ENCODE assay signal across 8 cellular contexts in genomic region chr19:52786078-52786463, GRCh38. TPM values are rescaled to one million over a fixed set of nuclear protein-coding genes. Genes with fewer than 3 reads are reported as not detected.
A peak's percentile ranks its signal among the peaks of the same experiment; 100 is the strongest.
DNase-seq lines count a peak whose midpoint lies in the region; ATAC-seq and TF ChIP-seq lines count a peak whose summit lies in the region.

No MANE protein-coding gene starts in this region.

- peaks cover 0 to 8% (median 3%) of the 10 kb centered on the region in 3 donors for H3K9me3 Mint-ChIP-seq in IgD-negative memory B cell

- peak overlapping the region; percentile 77 for H3K4me3 ChIP-seq in AG10803 (ENCODE audit: low read length)
- peak overlapping the region; percentile 62 to 95 for H3K4me3 ChIP-seq in body of pancreas
- peak overlapping the region; percentile 75 for H3K4me3 ChIP-seq in suprapubic skin

- H3K27ac Mint-ChIP-seq in IgD-negative memory B cell = peak overlapping the region in 2 of 3 donors; percentile 88 to 96

- no peak for DNase-seq in AG10803 (ENCODE audit: low read depth)
- DNase-seq in GM20000 (ENCODE audit: low spot score) = peak; percentile 14
- peak; percentile 5 to 19 (median 14) for DNase-seq in body of pancreas
- peak; percentile 12 for DNase-seq in kidney tubule cell (ENCODE audit: low spot score)
- peak in 1 of 2 donors; percentile 66 for DNase-seq in suprapubic skin (ENCODE audit: low spot score in 2 of 2)
- no peak for DNase-seq in glomerular visceral epithelial cell (ENCODE audit: extremely low spot score)
- no peak for DNase-seq in putamen (ENCODE audit: low spot score)

- H3K36me3 Mint-ChIP-seq in IgD-negative memory B cell = peaks cover 7% of the 10 kb centered on the region

- H3K4me1 ChIP-seq in body of pancreas = peaks cover 15% of the 10 kb centered on the region
- H3K4me1 ChIP-seq in suprapubic skin = peaks cover 16% of the 10 kb centered on the region

- H3K27me3 Mint-ChIP-seq in IgD-negative memory B cell = no peaks in the 10 kb centered on the region

- H3K27me3 ChIP-seq in body of pancreas (no peaks in the 10 kb centered on the region), suprapubic skin (no peaks in the 10 kb centered on the region)

- WGBS in body of pancreas, 2 donors = 0 to 2% methylated on average over 11 to 23 of the region's 23 CpGs
- 3% methylated on average over 23 of the region's 23 CpGs for WGBS in suprapubic skin

- no peak for TF ChIP-seq EP300 in suprapubic skin (IDR thresholded peaks at IDR 0.05)

- H3K4me3 Mint-ChIP-seq in IgD-negative memory B cell = peak overlapping the region; percentile 94 to 98 (median 98)

- H3K4me1 Mint-ChIP-seq in IgD-negative memory B cell = peaks cover 19 to 24% (median 19%) of the 10 kb centered on the region in 3 donors

- no peaks in the 10 kb centered on the region for H3K9me3 ChIP-seq in body of pancreas
- H3K9me3 ChIP-seq in suprapubic skin = no peaks in the 10 kb centered on the region

- H3K27ac ChIP-seq in body of pancreas (peak overlapping the region; percentile 52 to 81 (median 76)), suprapubic skin (peak overlapping the region; percentile 73)

- peak; percentile 12 for ATAC-seq in body of pancreas

- no peak for TF ChIP-seq CTCF in AG10803 (conservative IDR thresholded peaks at IDR 0.05; ENCODE audit: low read length)
- no peak for TF ChIP-seq CTCF in GM20000 (IDR thresholded peaks at IDR 0.05; ENCODE audit: extremely low read depth, missing control alignments)
- no peak for TF ChIP-seq CTCF in body of pancreas (IDR thresholded peaks at IDR 0.05)
- no peak for TF ChIP-seq CTCF in suprapubic skin (IDR thresholded peaks at IDR 0.05)

- intact Hi-C loops in body of pancreas (cut with DNase I) = no loop called here

- TF ChIP-seq POLR2A in body of pancreas (IDR thresholded peaks at IDR 0.05) (no peak), suprapubic skin (IDR thresholded peaks at IDR 0.05) (no peak)

- no peaks in the 10 kb centered on the region for H3K36me3 ChIP-seq in body of pancreas (replicated peaks in 1 of 2; ENCODE audit: insufficient read depth in 1 of 2, low read depth in 2 of 2)
- H3K36me3 ChIP-seq in suprapubic skin = peaks cover 15% of the 10 kb centered on the region

RNA-seq across cellular contexts. Expression of gene ZNF600, which starts 0.5 kb away (rescaled TPM):
- polyA plus RNA-seq in IgD-negative memory B cell = 18.3 TPM
- total RNA-seq in body of pancreas (10 to 100 TPM in 1 of 2 donors, 1 to 10 TPM in 1; 7.3 to 10.9 TPM), suprapubic skin (10 to 100 TPM in 2 of 4 donors, 1 to 10 TPM in 2; 8.1 to 30.0 (median 10.9) TPM)

RNA-seq across cellular contexts. Expression of gene ZNF28, which starts 35.4 kb away (rescaled TPM):
- 22.3 TPM for polyA plus RNA-seq in IgD-negative memory B cell
- total RNA-seq in body of pancreas (1 to 10 TPM; 5.3 to 7.3 TPM), suprapubic skin (10 to 100 TPM; 10.0 to 16.7 (median 14.9) TPM)

RNA-seq across cellular contexts. Expression of gene ZNF611, which starts 51.2 kb away (rescaled TPM):
- 33.7 TPM for polyA plus RNA-seq in IgD-negative memory B cell
- 10 to 100 TPM in 1 of 2 donors, 1 to 10 TPM in 1; 6.0 to 19.8 TPM for total RNA-seq in body of pancreas
- 10 to 100 TPM in 2 of 4 donors, 1 to 10 TPM in 2; 6.2 to 13.5 (median 9.4) TPM for total RNA-seq in suprapubic skin

Comparison
In these comparisons a context has a peak if more than half of its experiments do, and no peak if none do; other contexts are left out.
1. DNase-seq: peak in GM20000 (single experiment), body of pancreas (4 of 4) and kidney tubule cell (single experiment); none in AG10803 (single experiment), glomerular visceral epithelial cell (single experiment) and putamen (single experiment).
2. Peak in every context shown above with its lines, with median percentiles within 50 percentile points of each other: H3K4me3 ChIP-seq.